ENCODE assay signal across 2 cellular contexts in genomic region chr4:183153190-183153916, GRCh38.
TF ChIP-seq lines count a peak whose summit lies in the region.

No MANE protein-coding gene starts in this region.

TF ChIP-seq in Ishikawa, 13 proteins besides CTCF, POLR2A, EP300 and RAD21:
- TF ChIP-seq MAX (IDR thresholded peaks at IDR 0.05) (peak; percentile 22; the same call in 1 of the 2 replicates), YY1 (IDR thresholded peaks at IDR 0.05; ENCODE audit: low read depth) (no peak), ZBTB7A (IDR thresholded peaks at IDR 0.05; ENCODE audit: low read depth) (no peak), NFIC (IDR thresholded peaks at IDR 0.05) (0 out of 2 replicates have a peak, but pooled peaks have one; percentile 28), TCF12 (IDR thresholded peaks at IDR 0.05; ENCODE audit: low read depth) (no peak; the same call in 1 of the 2 replicates), REST (IDR thresholded peaks at IDR 0.05; ENCODE audit: low read depth) (no peak), EGR1 (IDR thresholded peaks at IDR 0.05) (no peak), FOXM1 (IDR thresholded peaks at IDR 0.05; ENCODE audit: borderline replicate concordance, low read depth) (0 out of 2 replicates have a peak, but pooled peaks have one; percentile 51), TAF1 (IDR thresholded peaks at IDR 0.05; ENCODE audit: low read depth) (no peak), TEAD4 (IDR thresholded peaks at IDR 0.05) (peak; percentile 82), CEBPB (IDR thresholded peaks at IDR 0.05) (peak; percentile 88)

TF ChIP-seq in H1, 55 proteins besides CTCF, POLR2A, EP300 and RAD21:
- no peak for TF ChIP-seq TCF12 (IDR thresholded peaks at IDR 0.05; ENCODE audit: low read depth, low read length)
- peak; percentile 49; the same call in 1 of the 2 replicates for TF ChIP-seq CEBPB (IDR thresholded peaks at IDR 0.05; ENCODE audit: low read depth, low read length)
